In genomic region chr3:128491900-128492352, GRCh38 we compare ENCODE assay signal across 7 cellular contexts. TPM values are rescaled to one million over a fixed set of nuclear protein-coding genes. Genes with fewer than 3 reads are reported as not detected.
A peak's percentile ranks its signal among the peaks of the same experiment; 100 is the strongest.
DNase-seq lines count a peak whose midpoint lies in the region; ATAC-seq and TF ChIP-seq lines count a peak whose summit lies in the region.

No MANE protein-coding gene starts in this region.

- H3K9me3 Mint-ChIP-seq in CD8-positive, alpha-beta memory T cell: no peaks in the 10 kb centered on the region

- TF ChIP-seq POLR2A in ovary (IDR thresholded peaks at IDR 0.05): no peak

- peak overlapping the region in 6 of 7 donors; percentile 25 to 78 (median 43) for H3K4me3 Mint-ChIP-seq in CD8-positive, alpha-beta memory T cell

- POLR2A ChIA-PET in CD8-positive, alpha-beta memory T cell (lab: Charles Lee): no interaction called here
- POLR2A ChIA-PET in RWPE1 (lab: Yijun Ruan, JAX; ENCODE audit: low non-redundant PET): no interaction called here

- CTCF ChIA-PET in CD8-positive, alpha-beta memory T cell (lab: Charles Lee): interaction anchor here (1.2 kb wide), 1 partner anchor 9 kb away, joined by 4 read pairs; no protein-coding TSS in a partner anchor
- CTCF ChIA-PET in RWPE1 (lab: Yijun Ruan, JAX): no interaction called here

- no peak for ATAC-seq in HG03095 (IDR thresholded peaks at IDR 0.05; ENCODE audit: unreplicated experiment)

- H3K4me1 Mint-ChIP-seq in CD8-positive, alpha-beta memory T cell: peaks cover 15 to 54% (median 28%) of the 10 kb centered on the region in 3 donors

- no peaks in the 10 kb centered on the region for H3K36me3 Mint-ChIP-seq in CD8-positive, alpha-beta memory T cell

- TF ChIP-seq EP300 in ovary (IDR thresholded peaks at IDR 0.05): no peak

- peaks cover 34% of the 10 kb centered on the region for H3K4me1 ChIP-seq in CD8-positive, alpha-beta memory T cell (ENCODE audit: insufficient read depth, low read length)
- H3K4me1 ChIP-seq in ovary (ENCODE audit: insufficient read depth): peaks cover 20% of the 10 kb centered on the region

- no peaks in the 10 kb centered on the region for H3K9me3 ChIP-seq in CD8-positive, alpha-beta memory T cell (ENCODE audit: low read length)
- no peaks in the 10 kb centered on the region for H3K9me3 ChIP-seq in ovary

- H3K27me3 Mint-ChIP-seq in CD8-positive, alpha-beta memory T cell: peaks cover 62 to 65% of the 10 kb centered on the region in 2 donors

- no peak for TF ChIP-seq CTCF in LNCaP clone FGC (IDR thresholded peaks at IDR 0.05; ENCODE audit: control insufficient read depth, extremely low read depth, insufficient read depth)
- no peak for TF ChIP-seq CTCF in ovary (IDR thresholded peaks at IDR 0.05)
- TF ChIP-seq CTCF in RWPE1 (conservative IDR thresholded peaks at IDR 0.05; ENCODE audit: low read depth): no peak

- DNase-seq in CD8-positive, alpha-beta memory T cell: peak in 1 of 5 donors; percentile 27
- DNase-seq in LNCaP clone FGC (ENCODE audit: low read depth) (no peak), ecto neural progenitor cell (ENCODE audit: low spot score) (peak; percentile 72), ovary (peak in 1 of 5 donors; percentile 39), cerebellar nuclear complex (lab: John Stamatoyannopoulos, UW) (no peak), RWPE1 (ENCODE audit: low spot score) (no peak)

- WGBS in ovary, 3 donors: 8 to 38% (median 11%) methylated on average over 35 of the region's 35 CpGs

- peak overlapping the region; percentile 19 for H3K4me3 ChIP-seq in CD8-positive, alpha-beta memory T cell (ENCODE audit: low read length)
- H3K4me3 ChIP-seq in LNCaP clone FGC (ENCODE audit: low read depth, low read length) (peak overlapping the region; percentile 94), ovary (peak overlapping the region; percentile 58)

- intact Hi-C loops in ovary (cut with DNase I): loop anchor here in 2 of 4 donors (5.0 to 10.0 kb wide), 2 partner anchors 65 to 417 kb away; no protein-coding TSS in a partner anchor

- H3K27me3 ChIP-seq in CD8-positive, alpha-beta memory T cell (ENCODE audit: insufficient read depth, low read length, poor library complexity, severe bottlenecking): peaks cover 57% of the 10 kb centered on the region
- H3K27me3 ChIP-seq in ovary: peaks cover 10% of the 10 kb centered on the region

- H3K36me3 ChIP-seq in CD8-positive, alpha-beta memory T cell (ENCODE audit: insufficient read depth, low read length): no peaks in the 10 kb centered on the region
- H3K36me3 ChIP-seq in ovary: no peaks in the 10 kb centered on the region

- H3K27ac ChIP-seq in CD8-positive, alpha-beta memory T cell (ENCODE audit: low read depth, low read length): peak overlapping the region; percentile 76
- H3K27ac ChIP-seq in ovary: no peak overlapping the region
- H3K27ac ChIP-seq in RWPE1: no peak overlapping the region

- H3K27ac Mint-ChIP-seq in CD8-positive, alpha-beta memory T cell: no peak overlapping the region

RNA-seq across cellular contexts. Expression of gene GATA2, which starts 1.1 kb away (rescaled TPM):
- not detected for total RNA-seq in CD8-positive, alpha-beta memory T cell
- not detected for polyA plus RNA-seq in CD8-positive, alpha-beta memory T cell
- 10 to 100 TPM in 1 of 7 donors, 1 to 10 TPM in 6; 4.0 to 16.1 (median 6.1) TPM for total RNA-seq in ovary
- polyA plus RNA-seq in ovary: 1 to 10 TPM; 5.1 to 8.1 TPM

RNA-seq across cellular contexts. Expression of gene DNAJB8, which starts 25.2 kb away (rescaled TPM):
- total RNA-seq in CD8-positive, alpha-beta memory T cell: not detected
- not detected for polyA plus RNA-seq in CD8-positive, alpha-beta memory T cell
- not detected for total RNA-seq in ovary
- not detected for polyA plus RNA-seq in ovary

Comparison
In these comparisons a context has a peak if more than half of its experiments do, and no peak if none do; other contexts are left out.
1. H3K4me3 ChIP-seq: peak in every context shown above with its lines; median percentile 94 in LNCaP clone FGC; 58 in ovary; 19 in CD8-positive, alpha-beta memory T cell.
2. RNA of gene GATA2, which starts 1.1 kb away (total RNA-seq): 4.0 to 16.1 TPM in ovary; not detected in CD8-positive, alpha-beta memory T cell; every median in the first group is over 4 times any median in the second.